Comparison of ENCODE assay signal across 2 cellular contexts in genomic region chr6:30100585-30101422, GRCh38.
TF ChIP-seq lines count a peak whose summit lies in the region.

No MANE protein-coding gene starts in this region.

TF ChIP-seq in GM23338, 12 proteins besides CTCF, POLR2A, EP300 and RAD21:
- TF ChIP-seq ZNF462 (CRISPR knock-in tag; IDR thresholded peaks at IDR 0.05) (no peak), EZH2 (IDR thresholded peaks at IDR 0.05; ENCODE audit: low read depth, unreplicated experiment) (peak; percentile 64), JUNB (IDR thresholded peaks at IDR 0.05; ENCODE audit: unreplicated experiment) (no peak), POLR2AphosphoS5 (IDR thresholded peaks at IDR 0.05; ENCODE audit: low read depth) (no peak), ZNF331 (CRISPR knock-in tag; IDR thresholded peaks at IDR 0.05; ENCODE audit: low read depth) (no peak)

TF ChIP-seq in H1, 55 proteins besides CTCF, POLR2A, EP300 and RAD21:
- TF ChIP-seq FOSL1 (IDR thresholded peaks at IDR 0.05; ENCODE audit: insufficient read depth, low read depth, low read length) (no peak), SUZ12 (IDR thresholded peaks at IDR 0.05; ENCODE audit: low read length) (peak; percentile 72; the same call in 1 of the 2 replicates), KDM4A (IDR thresholded peaks at IDR 0.05; ENCODE audit: low read depth, low read length, severe bottlenecking) (peak; percentile 73), BRCA1 (IDR thresholded peaks at IDR 0.05; ENCODE audit: low read depth, low read length) (no peak), E2F6 (IDR thresholded peaks at IDR 0.05) (peak; percentile 72), MAX (IDR thresholded peaks at IDR 0.05) (peak; percentile 78), SAP30 (IDR thresholded peaks at IDR 0.05; ENCODE audit: insufficient read depth, insufficient replicate concordance, low read length) (no peak), SIRT6 (IDR thresholded peaks at IDR 0.05; ENCODE audit: low read length) (no peak), ASH2L (IDR thresholded peaks at IDR 0.05; ENCODE audit: low read length) (peak; percentile 16), TCF12 (IDR thresholded peaks at IDR 0.05; ENCODE audit: low read depth, low read length) (0 out of 2 replicates have a peak, but pooled peaks have one; percentile 17), EZH2 (IDR thresholded peaks at IDR 0.05; ENCODE audit: low read depth, low read length, severe bottlenecking) (peak; percentile 54)
